ENCODE assay signal across 20 cellular contexts in the genomic region with DNA sequence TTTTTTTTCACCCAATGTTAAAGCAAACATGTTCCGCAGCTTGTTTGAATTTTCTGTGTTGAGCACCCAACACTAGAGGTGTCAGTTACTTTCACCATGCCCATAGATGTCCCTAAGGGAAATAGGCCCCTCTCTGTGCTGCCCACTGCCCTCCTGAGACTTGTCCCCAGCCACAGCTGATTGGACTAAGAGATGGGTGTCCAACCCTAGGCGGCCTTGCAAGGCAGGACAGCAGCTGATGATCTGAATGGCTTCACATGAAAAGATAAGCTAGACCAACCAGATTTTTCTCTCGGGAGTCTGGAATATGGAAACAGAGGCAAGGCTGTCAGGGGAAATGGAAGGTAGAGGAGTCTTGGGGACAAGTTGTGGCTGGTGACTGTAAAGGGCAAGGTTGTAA. TPM values are rescaled to one million over a fixed set of nuclear protein-coding genes. Genes with fewer than 3 reads are reported as not detected.
DNase-seq lines count a peak whose midpoint lies in the region; ATAC-seq, FAIRE-seq and TF ChIP-seq lines count a peak whose summit lies in the region.
"Had no signal": no experiment of that assay in that cellular context is flagged by ENCODE, and none has a peak within 500 bp of the region (broad histone marks: within the 10 kb centered on the region; RNA-seq: fewer than 3 reads in every experiment).

No MANE protein-coding gene starts in this region.

- peak; percentile 32 for DNase-seq in activated CD8-positive, alpha-beta memory T cell treated with anti-CD3 and anti-CD28 coated beads, Interleukin-2, amount 50 U/mL, for 48 hours
- no peak for DNase-seq in activated CD8-positive, alpha-beta memory T cell treated with anti-CD3 and anti-CD28 coated beads, Interleukin-2, amount 10 ng/mL, durations not matched to agents 7 days and 5 days
- DNase-seq in bronchial epithelial cell (ENCODE audit: low read depth): no peak
- DNase-seq in left lobe of liver (ENCODE audit: low spot score): peak; percentile 15
- DNase-seq in HPDE6-E6E7 (ENCODE audit: extremely low spot score): no peak
- DNase-seq: CD4-positive, CD25-positive, alpha-beta regulatory T cell; DMS153; DND-41; GM23248; HFFc6 had no signal

- FAIRE-seq in bronchial epithelial cell (lab: Jason Lieb, UNC): peak; percentile 13
- FAIRE-seq: G401.6, GM12892 had no signal

- CTCF ChIA-PET in activated CD8-positive, alpha-beta memory T cell treated with anti-CD3 and anti-CD28 coated beads, Interleukin-2, amount 10 ng/mL, durations not matched to agents 7 days and 5 days (lab: Charles Lee): interaction anchor here (1.0 kb wide), 1 partner anchor 41 kb away, joined by 4 read pairs; no protein-coding TSS in a partner anchor

- no peaks in the 10 kb centered on the region for H3K36me3 ChIP-seq in bronchial epithelial cell (ENCODE audit: control insufficient read depth, insufficient read depth, low read length)
- H3K36me3 ChIP-seq: BLaER1, HAP-1 had no signal

- no peaks in the 10 kb centered on the region for H3K4me1 Mint-ChIP-seq in activated CD8-positive, alpha-beta memory T cell treated with anti-CD3 and anti-CD28 coated beads, Interleukin-2, amount 10 ng/mL, durations not matched to agents 7 days and 5 days
- H3K4me1 Mint-ChIP-seq: B cell; CD4-positive, CD25-positive, alpha-beta regulatory T cell had no signal

- no peaks in the 10 kb centered on the region for H3K9me3 Mint-ChIP-seq in activated CD8-positive, alpha-beta memory T cell treated with anti-CD3 and anti-CD28 coated beads, Interleukin-2, amount 10 ng/mL, durations not matched to agents 7 days and 5 days (ENCODE audit: low read depth)
- H3K9me3 Mint-ChIP-seq: CD4-positive, CD25-positive, alpha-beta regulatory T cell; CD8-positive, alpha-beta T cell; HFFc6 had no signal

- H3K27me3 ChIP-seq in bronchial epithelial cell (ENCODE audit: control insufficient read depth, insufficient read depth, low read length): no peaks in the 10 kb centered on the region
- H3K27me3 ChIP-seq: BLaER1 had no signal

- H3K27ac Mint-ChIP-seq in activated CD8-positive, alpha-beta memory T cell treated with anti-CD3 and anti-CD28 coated beads, Interleukin-2, amount 10 ng/mL, durations not matched to agents 7 days and 5 days: no peak overlapping the region
- H3K27ac Mint-ChIP-seq: B cell; CD4-positive, CD25-positive, alpha-beta regulatory T cell; CD8-positive, alpha-beta T cell; HFFc6 had no signal

- no peak for ATAC-seq in activated CD8-positive, alpha-beta memory T cell treated with anti-CD3 and anti-CD28 coated beads, Interleukin-2, amount 10 ng/mL, durations not matched to agents 7 days and 5 days
- ATAC-seq in left lobe of liver (no peak), GM21737 (IDR thresholded peaks at IDR 0.05; ENCODE audit: unreplicated experiment) (no peak), GM18517 (IDR thresholded peaks at IDR 0.05; ENCODE audit: unreplicated experiment) (no peak)
- ATAC-seq: CD8-positive, alpha-beta T cell had no signal

- no peak for TF ChIP-seq CTCF in bronchial epithelial cell (IDR thresholded peaks at IDR 0.05; ENCODE audit: insufficient read depth, low read length, severe bottlenecking)

- no peaks in the 10 kb centered on the region for H3K36me3 Mint-ChIP-seq in activated CD8-positive, alpha-beta memory T cell treated with anti-CD3 and anti-CD28 coated beads, Interleukin-2, amount 10 ng/mL, durations not matched to agents 7 days and 5 days
- H3K36me3 Mint-ChIP-seq: CD4-positive, CD25-positive, alpha-beta regulatory T cell; CD8-positive, alpha-beta T cell had no signal

- H3K27me3 Mint-ChIP-seq in activated CD8-positive, alpha-beta memory T cell treated with anti-CD3 and anti-CD28 coated beads, Interleukin-2, amount 10 ng/mL, durations not matched to agents 7 days and 5 days: peaks cover 6% of the 10 kb centered on the region

- H3K4me3 Mint-ChIP-seq in activated CD8-positive, alpha-beta memory T cell treated with anti-CD3 and anti-CD28 coated beads, Interleukin-2, amount 10 ng/mL, durations not matched to agents 7 days and 5 days: no peak overlapping the region
- H3K4me3 Mint-ChIP-seq: B cell; CD4-positive, CD25-positive, alpha-beta regulatory T cell; CD8-positive, alpha-beta T cell; HFFc6 had no signal

- H3K4me3 ChIP-seq in bronchial epithelial cell (ENCODE audit: low read depth, low read length): no peak overlapping the region
- H3K4me3 ChIP-seq: BLaER1, GM23248, HAP-1 had no signal

RNA-seq across cellular contexts. Expression of a gene that starts 6.1 kb away (rescaled TPM):
- not detected for total RNA-seq in activated CD8-positive, alpha-beta memory T cell treated with anti-CD3 and anti-CD28 coated beads, Interleukin-2, amount 10 ng/mL, durations not matched to agents 7 days and 5 days
- total RNA-seq in bronchial epithelial cell: 0.26 and 2.2 TPM in 2 replicates
- not detected for total RNA-seq in left lobe of liver
- total RNA-seq: A673; B cell; Caco-2; CD4-positive, CD25-positive, alpha-beta regulatory T cell; CD8-positive, alpha-beta T cell had no signal

Comparison
In these comparisons a context has a peak if more than half of its experiments do, and no peak if none do; other contexts are left out.
1. DNase-seq: peak in activated CD8-positive, alpha-beta memory T cell treated with anti-CD3 and anti-CD28 coated beads, Interleukin-2, amount 50 U/mL, for 48 hours (single experiment) and left lobe of liver (single experiment); none in activated CD8-positive, alpha-beta memory T cell treated with anti-CD3 and anti-CD28 coated beads, Interleukin-2, amount 10 ng/mL, durations not matched to agents 7 days and 5 days (single experiment), bronchial epithelial cell (single experiment) and HPDE6-E6E7 (single experiment).